In the genomic region with DNA sequence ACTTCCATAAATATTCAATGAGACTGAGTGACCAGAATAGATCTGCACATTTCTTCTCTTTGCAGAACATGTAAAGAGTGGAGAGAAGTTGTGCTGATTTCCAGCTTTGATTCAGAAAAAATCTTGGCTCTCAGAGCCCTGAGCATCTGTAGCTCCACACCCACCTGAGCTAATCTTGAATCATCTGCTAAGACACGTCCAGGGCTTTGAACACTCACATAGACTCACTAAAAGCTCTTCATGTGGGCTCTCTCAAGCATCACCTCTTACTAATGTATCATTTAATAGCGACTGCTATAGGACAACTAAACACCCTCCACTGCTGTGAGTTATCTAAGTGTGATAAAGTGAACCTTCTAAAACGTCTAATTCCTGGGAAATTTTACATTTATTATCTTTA, we compare ENCODE assay signal across 21 cellular contexts.
"Had no signal": no experiment of that assay in that cellular context is flagged by ENCODE, and none has a peak within 500 bp of the region (broad histone marks: within the 10 kb centered on the region; RNA-seq: fewer than 3 reads in every experiment).

No MANE protein-coding gene starts in this region.

- DNase-seq: IMR-90, Kasumi-1, KG1, MM.1S, NCI-H1092 treated with DMSO at 0.1 percent for 48 hours, NCI-H1436, NCI-H187, NCI-H2029, NCI-H2081 treated with DMSO at 0.1 percent for 48 hours, NCI-H2171, NCI-H226, NCI-H446, NCI-H510A, NCI-H524 treated with DMSO at 0.1 percent for 48 hours, NCI-H69, NCI-H774, SHP77, SK-N-SH, SW 1271 had no signal

- H3K27ac ChIP-seq: RWPE1 had no signal

- ATAC-seq: HepG2 had no signal

- H3K9me2 ChIP-seq: SK-N-SH had no signal

- H3K9me3 ChIP-seq: SK-N-SH had no signal

- H3K9ac ChIP-seq: SK-N-SH had no signal

- H3K4me2 ChIP-seq: SK-N-SH had no signal
